In the genomic region with DNA sequence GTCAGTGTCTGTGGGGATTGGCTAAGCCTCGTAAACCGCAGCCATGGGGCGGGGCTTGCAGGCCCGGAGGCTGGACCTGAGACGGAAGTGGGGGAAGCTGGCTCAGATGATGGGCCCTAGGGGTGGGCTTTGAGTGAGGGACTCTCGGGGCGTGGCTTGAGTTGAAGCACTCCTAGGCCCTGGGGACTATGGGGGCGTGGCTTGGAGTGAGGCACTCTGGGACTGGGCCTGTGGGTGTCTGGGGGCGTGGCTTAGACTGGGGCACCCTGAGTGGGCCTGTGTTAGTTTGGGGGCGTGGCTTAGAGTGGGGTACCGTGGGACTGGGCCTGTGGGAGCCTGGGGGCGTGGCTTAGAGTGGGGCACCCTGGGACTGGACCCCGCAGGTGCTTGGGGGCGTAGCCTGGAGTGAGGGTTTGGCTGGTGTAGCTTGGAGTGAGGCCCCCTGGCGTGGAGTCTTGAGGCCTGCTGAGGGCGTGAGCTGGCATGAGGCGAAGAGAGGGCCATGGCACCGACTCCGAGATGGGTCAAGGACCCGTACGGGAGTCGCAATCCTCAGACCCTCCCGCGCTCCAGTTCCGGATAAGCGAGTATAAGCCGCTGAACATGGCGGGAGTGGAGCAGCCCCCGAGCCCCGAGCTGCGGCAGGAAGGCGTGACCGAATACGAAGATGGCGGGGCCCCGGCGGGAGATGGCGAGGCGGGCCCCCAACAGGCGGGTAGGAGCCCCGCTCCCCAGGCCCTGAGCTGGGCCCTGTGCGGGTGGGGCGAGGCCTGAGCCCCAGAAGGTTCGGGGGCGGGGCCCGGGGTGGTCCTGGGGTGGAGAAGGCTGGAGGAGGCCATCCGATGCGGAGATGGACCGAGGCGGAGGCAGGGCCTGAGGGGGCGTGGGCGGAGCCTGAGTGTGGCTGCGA, we compare ENCODE assay signal across 8 cellular contexts. TPM values are rescaled to one million over a fixed set of nuclear protein-coding genes. Genes with fewer than 3 reads are reported as not detected.
A peak's percentile ranks its signal among the peaks of the same experiment; 100 is the strongest.
DNase-seq lines count a peak whose midpoint lies in the region; ATAC-seq and FAIRE-seq lines count a peak whose summit lies in the region.

No MANE protein-coding gene starts in this region.

- H2BK5ac ChIP-seq in neuronal stem cell (ENCODE audit: low read length): peak overlapping the region; percentile 94

- no peak overlapping the region for H4K8ac ChIP-seq in neuronal stem cell (ENCODE audit: low read depth, low read length)

- H3K4ac ChIP-seq in neuronal stem cell (ENCODE audit: low read length): no peak overlapping the region

- no peaks in the 10 kb centered on the region for H3K9me2 ChIP-seq in Karpas-422 (replicated peaks; ENCODE audit: insufficient read depth, low read length)

- H3K9ac ChIP-seq in Karpas-422 (ENCODE audit: low read length) (peak overlapping the region; percentile 85), neuronal stem cell (ENCODE audit: low read depth, low read length, poor library complexity) (peak overlapping the region; percentile 78)

- H4K91ac ChIP-seq in neuronal stem cell (ENCODE audit: low read depth, low read length, poor library complexity): no peak overlapping the region

- DNase-seq in EH (ENCODE audit: low read depth) (peak; percentile 95), Karpas-422 (peak; percentile 99), SHP77 treated with DMSO at 0.1 percent for 48 hours (lab: John Stamatoyannopoulos, UW) (peak; percentile 78), frontal cortex (ENCODE audit: low spot score in 2 of 2) (peak; percentile 92), neuronal stem cell (ENCODE audit: low spot score) (peak; percentile 98), stromal cell of bone marrow (ENCODE audit: low read depth) (peak; percentile 82)
- peak; percentile 51 to 84 (median 76) for DNase-seq in activated naive CD4-positive, alpha-beta T cell (lab: John Stamatoyannopoulos, UW)

- no peaks in the 10 kb centered on the region for H4K20me1 ChIP-seq in Karpas-422 (ENCODE audit: insufficient read depth, low read depth, low read length)

- H3K9me3 ChIP-seq in Karpas-422 (ENCODE audit: low read length) (no peaks in the 10 kb centered on the region), neuronal stem cell (replicated peaks in 1 of 2; ENCODE audit: control insufficient read depth in 2 of 2, insufficient read depth in 1 of 2, low read depth in 1 of 2, low read length in 2 of 2) (no peaks in the 10 kb centered on the region)

- no peak overlapping the region for H2BK12ac ChIP-seq in neuronal stem cell (ENCODE audit: low read length)

- H3K27ac ChIP-seq in Karpas-422 (ENCODE audit: low read length) (0 out of 2 replicates have a peak overlapping the region, but pooled peaks have one; percentile 41), neuronal stem cell (replicated peaks; ENCODE audit: low read length) (peak overlapping the region; percentile 36)

- no CpG with 5 or more reads among the region's 53 CpGs for WGBS in neuronal stem cell (ENCODE audit: extremely low coverage in 2 of 2, insufficient read length in 2 of 2, insufficient replicate concordance in 1 of 2), 2 donors

- peak overlapping the region; percentile 66 for H3K23ac ChIP-seq in neuronal stem cell (ENCODE audit: low read depth, low read length, poor library complexity)

- no peaks in the 10 kb centered on the region for H3K79me1 ChIP-seq in neuronal stem cell (ENCODE audit: low read depth, low read length)

- H3K14ac ChIP-seq in neuronal stem cell (ENCODE audit: low read length): no peak overlapping the region

- H2AK5ac ChIP-seq in neuronal stem cell (ENCODE audit: low read depth, low read length): peak overlapping the region; percentile 54

- peak; percentile 78 for ATAC-seq in GM21786 (IDR thresholded peaks at IDR 0.05; ENCODE audit: unreplicated experiment)

- H2BK15ac ChIP-seq in neuronal stem cell (ENCODE audit: low read length): peak overlapping the region; percentile 62

- H3K4me1 ChIP-seq in Karpas-422 (ENCODE audit: low read length): peaks cover 16% of the 10 kb centered on the region
- peaks cover 0 to 5% of the 10 kb centered on the region in 2 donors for H3K4me1 ChIP-seq in neuronal stem cell (ENCODE audit: control insufficient read depth in 2 of 2, insufficient read depth in 1 of 2, low read depth in 1 of 2, low read length in 2 of 2)

- H3K18ac ChIP-seq in neuronal stem cell (ENCODE audit: low read length): peak overlapping the region; percentile 93

- peak; percentile 76 for FAIRE-seq in frontal cortex (lab: Jason Lieb, UNC)

- no peak overlapping the region for H2BK120ac ChIP-seq in neuronal stem cell (ENCODE audit: low read depth, low read length)

- H3K27me3 ChIP-seq in Karpas-422 (ENCODE audit: low read length): no peaks in the 10 kb centered on the region
- H3K27me3 ChIP-seq in neuronal stem cell (ENCODE audit: control insufficient read depth in 3 of 3, insufficient read depth in 3 of 3, low read depth in 1 of 3, low read length in 3 of 3): no peaks in the 10 kb centered on the region

- H3K4me2 ChIP-seq in Karpas-422 (ENCODE audit: low read depth, low read length, poor library complexity, severe bottlenecking) (peak overlapping the region; percentile 74), neuronal stem cell (ENCODE audit: insufficient read depth, low read length, poor library complexity, severe bottlenecking) (peak overlapping the region; percentile 47)

- H2AFZ ChIP-seq in Karpas-422 (ENCODE audit: low read length) (peak overlapping the region; percentile 66; the same call in 1 of the 2 replicates), neuronal stem cell (ENCODE audit: low read length) (peak overlapping the region; percentile 94)

- H3K36me3 ChIP-seq in Karpas-422 (ENCODE audit: insufficient read depth, low read length) (no peaks in the 10 kb centered on the region), neuronal stem cell (replicated peaks in 1 of 2; ENCODE audit: control insufficient read depth in 2 of 2, insufficient read depth in 2 of 2, low read length in 2 of 2) (peaks cover 0 to 20% of the 10 kb centered on the region in 2 donors)

- peaks cover 15% of the 10 kb centered on the region for H3K79me2 ChIP-seq in Karpas-422 (ENCODE audit: low read length)

- H3K4me3 ChIP-seq in Karpas-422 (ENCODE audit: low read length): peak overlapping the region; percentile 80
- peak overlapping the region; percentile 86 to 95 for H3K4me3 ChIP-seq in neuronal stem cell (ENCODE audit: low read length in 2 of 2)

RNA-seq across cellular contexts. Expression of gene L3MBTL1, which starts 6.8 kb away (rescaled TPM):
- total RNA-seq in Karpas-422 (2014; rRNA removed; shearing (Covaris generic); ENCODE audit: low replicate concordance): 15.5 and 31.2 TPM in 2 replicates
- total RNA-seq in frontal cortex: 16.3 TPM
- polyA plus RNA-seq in neuronal stem cell (2013, experiment 1 of 2): 9.2 TPM
- polyA plus RNA-seq in neuronal stem cell (2013, experiment 2 of 2): 9.7 TPM

RNA-seq across cellular contexts. Expression of gene SGK2, which starts 44.5 kb away (rescaled TPM):
- total RNA-seq in Karpas-422 (2014; rRNA removed; shearing (Covaris generic); ENCODE audit: low replicate concordance): 0.43 TPM in 1 of 2 replicates, not detected in the other
- total RNA-seq in frontal cortex: 0.41 TPM
- 1.7 TPM for polyA plus RNA-seq in neuronal stem cell (2013, experiment 1 of 2)
- 1.9 TPM for polyA plus RNA-seq in neuronal stem cell (2013, experiment 2 of 2)

RNA-seq across cellular contexts. Expression of gene SRSF6, which starts 56.6 kb away (rescaled TPM):
- total RNA-seq in Karpas-422 (2014; rRNA removed; shearing (Covaris generic); ENCODE audit: low replicate concordance): 61.4 and 69.9 TPM in 2 replicates
- total RNA-seq in frontal cortex: 44.0 TPM
- 84.4 TPM for polyA plus RNA-seq in neuronal stem cell (2013, experiment 1 of 2)
- polyA plus RNA-seq in neuronal stem cell (2013, experiment 2 of 2): 85.8 TPM

Comparison
In these comparisons a context has a peak if more than half of its experiments do, and no peak if none do; other contexts are left out.
1. Peak in every context shown above with its lines: DNase-seq, ATAC-seq, H3K4me3 ChIP-seq and H3K27ac ChIP-seq.